ENCODE assay signal across 1 cellular context in genomic region chr1:46477153-46477929, GRCh38.
TF ChIP-seq lines count a peak whose summit lies in the region.

No MANE protein-coding gene starts in this region.

TF ChIP-seq in K562, 482 proteins besides CTCF, POLR2A, EP300 and RAD21 (continued from another document and continues in another):
- TF ChIP-seq UBTF (IDR thresholded peaks at IDR 0.05; ENCODE audit: borderline replicate concordance in 1 of 2, low read depth in 2 of 2, low read length in 2 of 2) (no peak), TAF7 (tag; IDR thresholded peaks at IDR 0.05) (no peak), RHOXF2B (CRISPR knock-in tag; conservative IDR thresholded peaks at IDR 0.05) (no peak), ZEB2 (IDR thresholded peaks at IDR 0.05) (no peak), KLF1 (tag; IDR thresholded peaks at IDR 0.05) (no peak), ZNF143 (CRISPR knock-in tag; IDR thresholded peaks at IDR 0.05) (no peak), CHD2 (IDR thresholded peaks at IDR 0.05; ENCODE audit: low read depth, low read length) (0 out of 2 replicates have a peak, but pooled peaks have one; percentile 14), GTF3C2 (IDR thresholded peaks at IDR 0.05; ENCODE audit: borderline replicate concordance, extremely low read depth, insufficient read length) (no peak), ELK3 (CRISPR knock-in tag; IDR thresholded peaks at IDR 0.05) (no peak), PHF8 (IDR thresholded peaks at IDR 0.05; ENCODE audit: borderline replicate concordance, low read length) (no peak), HMG20B (CRISPR knock-in tag; IDR thresholded peaks at IDR 0.05) (no peak), RERE (CRISPR knock-in tag; IDR thresholded peaks at IDR 0.05; ENCODE audit: borderline replicate concordance) (no peak), HES1 (IDR thresholded peaks at IDR 0.05; ENCODE audit: low read depth) (no peak), USF2 (CRISPR knock-in tag; IDR thresholded peaks at IDR 0.05) (no peak), NR4A1 (CRISPR knock-in tag; IDR thresholded peaks at IDR 0.05) (no peak), NR4A1 (tag; IDR thresholded peaks at IDR 0.05) (no peak), MAZ (CRISPR knock-in tag; conservative IDR thresholded peaks at IDR 0.05 in 1 of 2, IDR thresholded peaks at IDR 0.05 in 1 of 2) (peak; percentile 60 to 95; a peak in 3 of 4 replicates), SPI1 (IDR thresholded peaks at IDR 0.05; ENCODE audit: borderline replicate concordance, low read depth, low read length) (no peak), ARID3B (CRISPR knock-in tag; IDR thresholded peaks at IDR 0.05; ENCODE audit: borderline replicate concordance) (no peak), KLF6 (CRISPR knock-in tag; IDR thresholded peaks at IDR 0.05; ENCODE audit: borderline replicate concordance) (no peak), TSC22D4 (tag; IDR thresholded peaks at IDR 0.05) (no peak), KLF13 (tag; IDR thresholded peaks at IDR 0.05; ENCODE audit: borderline replicate concordance, low read depth) (0 out of 2 replicates have a peak, but pooled peaks have one; percentile 28), SMARCB1 (IDR thresholded peaks at IDR 0.05; ENCODE audit: insufficient read length, low read depth) (no peak), ZNF197 (CRISPR knock-in tag; IDR thresholded peaks at IDR 0.05; ENCODE audit: low read depth) (no peak), ZNF23 (CRISPR knock-in tag; IDR thresholded peaks at IDR 0.05) (no peak), ZNF551 (CRISPR knock-in tag; IDR thresholded peaks at IDR 0.05) (no peak), ZBTB43 (CRISPR knock-in tag; IDR thresholded peaks at IDR 0.05) (no peak), GATAD2A (IDR thresholded peaks at IDR 0.05) (no peak), PHB (CRISPR knock-in tag; IDR thresholded peaks at IDR 0.05) (no peak), CTBP1 (IDR thresholded peaks at IDR 0.05; ENCODE audit: borderline replicate concordance) (no peak), ZC3H4 (CRISPR knock-in tag; IDR thresholded peaks at IDR 0.05; ENCODE audit: borderline replicate concordance) (no peak), CREB3L1 (IDR thresholded peaks at IDR 0.05; ENCODE audit: borderline replicate concordance, low read depth) (no peak), MAFG (tag; conservative IDR thresholded peaks at IDR 0.05) (no peak), FOS (IDR thresholded peaks at IDR 0.05; ENCODE audit: extremely low read depth, insufficient read length) (no peak), HSF4 (CRISPR knock-in tag; IDR thresholded peaks at IDR 0.05; ENCODE audit: borderline replicate concordance) (no peak), RNF219 (CRISPR knock-in tag; IDR thresholded peaks at IDR 0.05) (no peak), ZNF764 (CRISPR knock-in tag; IDR thresholded peaks at IDR 0.05; ENCODE audit: low read depth) (no peak)
